Comparison of ENCODE assay signal across 24 cellular contexts in genomic region chr11:2325123-2325522, GRCh38. TPM values are rescaled to one million over a fixed set of nuclear protein-coding genes. Genes with fewer than 3 reads are reported as not detected.
"Had no signal": no experiment of that assay in that cellular context is flagged by ENCODE, and none has a peak within 500 bp of the region (broad histone marks: within the 10 kb centered on the region; RNA-seq: fewer than 3 reads in every experiment).

No MANE protein-coding gene starts in this region.

- H3K27me3 ChIP-seq: pancreas, SJSA1, upper lobe of left lung had no signal

- H3K27ac ChIP-seq: SJSA1, thoracic aorta, upper lobe of left lung had no signal

- H3K4me1 ChIP-seq: pancreas, SJSA1, upper lobe of left lung had no signal

- H3K9me3 ChIP-seq: pancreas, thoracic aorta, upper lobe of left lung had no signal

- H3K4me3 ChIP-seq: pancreas, SJSA1, smooth muscle cell, thoracic aorta, upper lobe of left lung had no signal

- DNase-seq: activated CD4-positive, alpha-beta T cell treated with anti-CD3 and anti-CD28 coated beads for 1 hour; activated CD4-positive, alpha-beta T cell treated with anti-CD3 and anti-CD28 coated beads, Interleukin-2, amount 50 U/mL, for 1 hour; activated CD8-positive, alpha-beta memory T cell treated with anti-CD3 and anti-CD28 coated beads for 24 hours; activated naive CD4-positive, alpha-beta T cell treated with anti-CD3 and anti-CD28 coated beads, Interleukin-2, amount 10 ng/mL, durations not matched to agents 7 days and 5 days; activated T-cell treated with anti-CD3 and anti-CD28 coated beads, Interleukin-2, amount 50 U/mL, for 48 hours; amygdala; central memory CD4-positive, alpha-beta T cell; effector memory CD4-positive, alpha-beta T cell; stimulated activated CD4-positive, alpha-beta T cell treated with anti-CD3 and anti-CD28 coated beads, Interleukin-2, amount 100 ng/mL, for 48 hours; stimulated activated CD8-positive, alpha-beta memory T cell treated with anti-CD3 and anti-CD28 coated beads, Interleukin-4, amount 100 ng/mL, for 48 hours; stimulated activated naive B cell treated with anti-CD40 and anti-IgM and Interleukin-4, amounts not matched to agents 10 μg/mL and 1 μg/mL and 100 μg/mL, for 72 hours; T-helper 9 cell had no signal

- ATAC-seq: sciatic nerve; stimulated activated naive B cell treated with anti-CD40 and anti-IgM and Interleukin-4, amounts not matched to agents 10 μg/mL and 1 μg/mL and 100 μg/mL, for 72 hours had no signal

- H3K36me3 ChIP-seq: pancreas, SJSA1, thoracic aorta, upper lobe of left lung had no signal

- H3K4me2 ChIP-seq: smooth muscle cell had no signal

RNA-seq across cellular contexts. Expression of gene TSPAN32, which starts 23.3 kb away (rescaled TPM):
- total RNA-seq: dermis microvascular lymphatic vessel endothelial cell, endothelial cell of umbilical vein, esophagus mucosa, myocyte, smooth muscle cell had no signal
- polyA plus RNA-seq: endothelial cell of umbilical vein, keratinocyte, smooth muscle cell had no signal

RNA-seq across cellular contexts. Expression of gene C11orf21, which starts 23.4 kb away (rescaled TPM):
- total RNA-seq: dermis microvascular lymphatic vessel endothelial cell, endothelial cell of umbilical vein, myocyte, smooth muscle cell had no signal
- polyA plus RNA-seq: endothelial cell of umbilical vein, keratinocyte, smooth muscle cell had no signal

RNA-seq across cellular contexts. Expression of gene ASCL2, which starts 54.7 kb away (rescaled TPM):
- total RNA-seq: dermis microvascular lymphatic vessel endothelial cell; endothelial cell of umbilical vein; myocyte; SJSA1; smooth muscle cell; T-helper 1 cell treated with Interleukin-12 subunit alpha and Interleukin-12 subunit beta and Interleukin-4 antibody, amounts not matched to agents 30 ng/mL and 1 ng/mL, for 36 hours had no signal
- polyA plus RNA-seq: endothelial cell of umbilical vein had no signal
